12 cellular contexts compared by ENCODE assay signal in the genomic region with DNA sequence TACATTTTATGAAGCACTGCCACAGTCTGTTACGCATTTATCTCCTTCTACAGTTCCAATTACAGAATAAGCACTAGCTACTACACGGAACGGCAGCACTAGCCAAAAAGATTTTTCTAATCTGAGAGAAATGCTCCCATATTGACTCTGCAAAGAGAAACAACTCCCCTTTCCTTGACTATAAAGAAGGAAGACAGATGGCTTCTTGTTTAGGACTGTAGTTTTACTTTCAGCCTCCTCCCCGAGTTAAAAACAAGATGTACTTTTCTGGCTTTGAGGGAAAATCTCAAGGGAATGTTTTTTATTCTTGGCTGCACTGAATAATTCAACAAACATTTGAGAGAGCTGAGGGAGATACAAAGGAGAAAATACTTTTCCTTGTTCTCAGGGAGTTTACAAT. TPM values are rescaled to one million over a fixed set of nuclear protein-coding genes. Genes with fewer than 3 reads are reported as not detected.
DNase-seq lines count a peak whose midpoint lies in the region; ATAC-seq and TF ChIP-seq lines count a peak whose summit lies in the region.
"Had no signal": no experiment of that assay in that cellular context is flagged by ENCODE, and none has a peak within 500 bp of the region (broad histone marks: within the 10 kb centered on the region; RNA-seq: fewer than 3 reads in every experiment).

No MANE protein-coding gene starts in this region.

- H3K4me1 Mint-ChIP-seq in CD8-positive, alpha-beta memory T cell = peaks cover 19 to 27% (median 27%) of the 10 kb centered on the region in 3 donors

- peak; percentile 12 for ATAC-seq in Right ventricle myocardium superior (ENCODE audit: poor library complexity)

- H3K27me3 ChIP-seq in right atrium auricular region (no peaks in the 10 kb centered on the region), uterus (no peaks in the 10 kb centered on the region)
- H3K27me3 ChIP-seq in CD8-positive, alpha-beta memory T cell (ENCODE audit: insufficient read depth, low read length, poor library complexity, severe bottlenecking) = no peaks in the 10 kb centered on the region

- H3K4me1 ChIP-seq in right atrium auricular region = peaks cover 0 to 45% of the 10 kb centered on the region in 2 donors
- H3K4me1 ChIP-seq in uterus = peaks cover 0 to 5% of the 10 kb centered on the region in 2 donors
- H3K4me1 ChIP-seq in CD8-positive, alpha-beta memory T cell (ENCODE audit: insufficient read depth, low read length) = peaks cover 18% of the 10 kb centered on the region

- H3K27ac ChIP-seq in right atrium auricular region = peak overlapping the region in 1 of 2 donors; percentile 49
- H3K27ac ChIP-seq in uterus = peak overlapping the region; percentile 84 to 86
- no peak overlapping the region for H3K27ac ChIP-seq in CD8-positive, alpha-beta memory T cell (ENCODE audit: low read depth, low read length)
- H3K27ac ChIP-seq: C4-2B had no signal

- peak overlapping the region in 1 of 8 donors; percentile 90 for H3K27ac Mint-ChIP-seq in CD8-positive, alpha-beta memory T cell

- H3K4me3 ChIP-seq in right atrium auricular region = no peak overlapping the region
- peak overlapping the region; percentile 1 to 3 for H3K4me3 ChIP-seq in uterus
- H3K4me3 ChIP-seq in CD8-positive, alpha-beta memory T cell (ENCODE audit: low read length) = no peak overlapping the region

- no peak for TF ChIP-seq CTCF in right atrium auricular region (IDR thresholded peaks at IDR 0.05)
- TF ChIP-seq CTCF in uterus (IDR thresholded peaks at IDR 0.05) = no peak

- H3K27me3 Mint-ChIP-seq in CD8-positive, alpha-beta memory T cell = peaks cover 13 to 30% of the 10 kb centered on the region in 2 donors

- CTCF ChIA-PET in CD8-positive, alpha-beta memory T cell (lab: Charles Lee) = no interaction called here

- peaks cover 0 to 4% (median 0%) of the 10 kb centered on the region in 3 donors for H3K36me3 Mint-ChIP-seq in CD8-positive, alpha-beta memory T cell

- H3K9me3 ChIP-seq in right atrium auricular region (no peaks in the 10 kb centered on the region), uterus (no peaks in the 10 kb centered on the region)
- no peaks in the 10 kb centered on the region for H3K9me3 ChIP-seq in CD8-positive, alpha-beta memory T cell (ENCODE audit: low read length)

- no peak for DNase-seq in Right ventricle myocardium superior
- DNase-seq in right atrium auricular region (ENCODE audit: low spot score) = no peak
- DNase-seq in dermis blood vessel endothelial cell = peak; percentile 18
- peak; percentile 38 for DNase-seq in medulla oblongata (ENCODE audit: extremely low spot score)
- DNase-seq in uterus = no peak
- no peak for DNase-seq in NCI-H1092 treated with DMSO at 0.1 percent for 48 hours (lab: John Stamatoyannopoulos, UW)
- DNase-seq in CD8-positive, alpha-beta memory T cell = no peak
- no peak for DNase-seq in NCI-H226
- DNase-seq: NCI-H2227 treated with DMSO at 0.1 percent for 48 hours; stimulated activated CD4-positive, alpha-beta T cell treated with anti-CD3 and anti-CD28 coated beads, Interleukin-1b, Interleukin-23, amount 100 ng/mL, for 48 hours; SW 1271 had no signal

- POLR2A ChIA-PET in CD8-positive, alpha-beta memory T cell (lab: Charles Lee) = no interaction called here

- H3K36me3 ChIP-seq in right atrium auricular region (no peaks in the 10 kb centered on the region), uterus (no peaks in the 10 kb centered on the region)
- H3K36me3 ChIP-seq in CD8-positive, alpha-beta memory T cell (ENCODE audit: insufficient read depth, low read length) = no peaks in the 10 kb centered on the region

- no peak for TF ChIP-seq POLR2A in uterus (IDR thresholded peaks at IDR 0.05)

- H3K4me3 Mint-ChIP-seq in CD8-positive, alpha-beta memory T cell = peak overlapping the region in 2 of 7 donors; percentile 38 to 66

- no peaks in the 10 kb centered on the region for H3K9me3 Mint-ChIP-seq in CD8-positive, alpha-beta memory T cell

- intact Hi-C loops in Right ventricle myocardium superior (cut with DNase I) = no loop called here
- intact Hi-C loops in uterus (cut with DNase I; ENCODE audit: low total_unique reads) = no loop called here

RNA-seq across cellular contexts. Expression of gene SLC44A1, which starts 1.9 kb away (rescaled TPM):
- total RNA-seq in Right ventricle myocardium superior = 13.5 TPM
- 10 to 100 TPM; 10.7 to 19.5 TPM for total RNA-seq in right atrium auricular region
- 42.7 and 71.8 TPM in 2 replicates for total RNA-seq in dermis blood vessel endothelial cell
- 10 to 100 TPM; 58.2 to 75.0 (median 63.0) TPM for total RNA-seq in uterus
- 1 to 10 TPM; 7.8 to 8.3 TPM for total RNA-seq in CD8-positive, alpha-beta memory T cell
- polyA plus RNA-seq in CD8-positive, alpha-beta memory T cell = 14.9 TPM

Comparison
In these comparisons a context has a peak if more than half of its experiments do, and no peak if none do; other contexts are left out.
1. DNase-seq: peak in dermis blood vessel endothelial cell (single experiment) and medulla oblongata (single experiment); none in Right ventricle myocardium superior (single experiment), right atrium auricular region (single experiment), uterus (0 of 2), NCI-H1092 treated with DMSO at 0.1 percent for 48 hours (single experiment), CD8-positive, alpha-beta memory T cell (0 of 5) and NCI-H226 (single experiment).
2. H3K4me3 ChIP-seq: peak in uterus (2 of 2); none in right atrium auricular region (0 of 2) and CD8-positive, alpha-beta memory T cell (single experiment).